In the genomic region with DNA sequence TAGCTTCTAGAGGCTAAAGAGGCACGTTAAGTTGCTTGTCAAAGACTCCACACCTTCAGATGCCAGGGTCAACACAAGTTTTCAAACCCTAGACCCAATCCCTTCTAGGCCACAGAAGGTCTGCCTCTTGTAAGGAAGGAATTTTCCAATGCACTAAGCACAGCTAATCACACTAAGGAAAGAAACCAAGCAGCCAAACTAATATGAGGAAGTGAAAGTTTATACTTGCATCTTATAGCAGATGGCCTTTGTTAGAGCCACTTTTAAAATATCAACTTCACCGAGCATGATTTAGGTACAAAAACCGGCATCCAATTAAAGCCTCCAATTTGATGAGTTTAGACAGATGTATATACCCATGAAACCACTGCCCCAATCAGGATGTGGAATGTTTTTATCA, we compare ENCODE assay signal across 1 cellular context.
TF ChIP-seq lines count a peak whose summit lies in the region.

No MANE protein-coding gene starts in this region.

TF ChIP-seq in GM12878, 131 proteins besides CTCF, POLR2A, EP300 and RAD21:
- TF ChIP-seq SRF (IDR thresholded peaks at IDR 0.05; ENCODE audit: low read depth in 2 of 2, low read length in 2 of 2) (no peak), SPI1 (IDR thresholded peaks at IDR 0.05; ENCODE audit: borderline replicate concordance, insufficient read depth, low read depth, low read length) (peak; percentile 91)
